Comparison of ENCODE assay signal across 14 cellular contexts in genomic region chr5:135993248-135993893, GRCh38. TPM values are rescaled to one million over a fixed set of nuclear protein-coding genes. Genes with fewer than 3 reads are reported as not detected.
DNase-seq lines count a peak whose midpoint lies in the region; ATAC-seq and TF ChIP-seq lines count a peak whose summit lies in the region.
"Had no signal": no experiment of that assay in that cellular context is flagged by ENCODE, and none has a peak within 500 bp of the region (broad histone marks: within the 10 kb centered on the region; RNA-seq: fewer than 3 reads in every experiment).

No MANE protein-coding gene starts in this region.

- H2AFZ ChIP-seq in SK-N-SH (ENCODE audit: low read depth) = no peak overlapping the region

- TF ChIP-seq RAD21 in SK-N-SH (IDR thresholded peaks at IDR 0.05; ENCODE audit: low read length) = no peak

- no peaks in the 10 kb centered on the region for H3K36me3 Mint-ChIP-seq in T-helper 2 cell treated with Interferon-gamma antibody and Interleukin-4, amounts not matched to agents 5 μg/mL and 100 μg/mL, for 36 hours (ENCODE audit: low read depth)
- H3K36me3 Mint-ChIP-seq in CD8-positive, alpha-beta T cell = no peaks in the 10 kb centered on the region
- H3K36me3 Mint-ChIP-seq: CD8-positive, alpha-beta memory T cell had no signal

- H3K9me3 ChIP-seq in SK-N-SH = peaks cover 4% of the 10 kb centered on the region; the same call in 1 of the 2 replicates
- H3K9me3 ChIP-seq in skeletal muscle satellite cell (replicated peaks; ENCODE audit: low read length) = no peaks in the 10 kb centered on the region
- no peaks in the 10 kb centered on the region for H3K9me3 ChIP-seq in CD8-positive, alpha-beta T cell (ENCODE audit: low read length)

- ATAC-seq in CD8-positive, alpha-beta T cell = no peak
- no peak for ATAC-seq in GM19397 (IDR thresholded peaks at IDR 0.05; ENCODE audit: unreplicated experiment)

- no peak overlapping the region for H3K4me3 Mint-ChIP-seq in T-helper 2 cell treated with Interferon-gamma antibody and Interleukin-4, amounts not matched to agents 5 μg/mL and 100 μg/mL, for 36 hours
- no peak overlapping the region for H3K4me3 Mint-ChIP-seq in CD8-positive, alpha-beta T cell
- H3K4me3 Mint-ChIP-seq: activated T-cell treated with anti-CD3 and anti-CD28 coated beads, Interleukin-2, amount 50 U/mL, for 72 hours; CD8-positive, alpha-beta memory T cell had no signal

- H3K9me2 ChIP-seq in SK-N-SH = no peaks in the 10 kb centered on the region

- H3K4me1 ChIP-seq in SK-N-SH (ENCODE audit: control insufficient read depth in 1 of 2, insufficient read depth in 2 of 2, low read depth in 1 of 2, low read length in 1 of 2) (peaks cover 29 to 39% of the 10 kb centered on the region in 2 experiments), skeletal muscle satellite cell (ENCODE audit: control insufficient read depth, insufficient read depth, low read length) (peaks cover 48% of the 10 kb centered on the region)
- H3K4me1 ChIP-seq in CD8-positive, alpha-beta T cell (ENCODE audit: insufficient read depth, low read length) = no peaks in the 10 kb centered on the region

- H3K4me1 Mint-ChIP-seq in T-helper 2 cell treated with Interferon-gamma antibody and Interleukin-4, amounts not matched to agents 5 μg/mL and 100 μg/mL, for 36 hours (ENCODE audit: low read depth) = no peaks in the 10 kb centered on the region
- no peaks in the 10 kb centered on the region for H3K4me1 Mint-ChIP-seq in CD8-positive, alpha-beta T cell (ENCODE audit: low read depth)
- H3K4me1 Mint-ChIP-seq: CD8-positive, alpha-beta memory T cell had no signal

- H3K4me3 ChIP-seq in SK-N-SH (ENCODE audit: low read depth in 2 of 2, low read length in 1 of 2) (peak overlapping the region in 1 of 2 experiments; percentile 21; a peak in 2 of 4 replicates), skeletal muscle satellite cell (ENCODE audit: low read length) (no peak overlapping the region)
- H3K4me3 ChIP-seq in CD8-positive, alpha-beta T cell (ENCODE audit: low read depth, low read length) = no peak overlapping the region

- H3K36me3 ChIP-seq in SK-N-SH (replicated peaks in 1 of 2; ENCODE audit: control insufficient read depth in 1 of 2, insufficient read depth in 2 of 2, low read length in 1 of 2) (no peaks in the 10 kb centered on the region), skeletal muscle satellite cell (ENCODE audit: insufficient read depth, low read length) (no peaks in the 10 kb centered on the region)
- no peaks in the 10 kb centered on the region for H3K36me3 ChIP-seq in CD8-positive, alpha-beta T cell (ENCODE audit: insufficient read depth, low read length)

- H3K27ac ChIP-seq in SK-N-SH (ENCODE audit: low read depth in 2 of 2, low read length in 1 of 2) = peak overlapping the region; percentile 97 to 98
- H3K27ac ChIP-seq in CD8-positive, alpha-beta T cell (ENCODE audit: low read depth, low read length) = no peak overlapping the region

- no peaks in the 10 kb centered on the region for H3K27me3 ChIP-seq in SK-N-SH (ENCODE audit: insufficient read depth)
- H3K27me3 ChIP-seq in skeletal muscle satellite cell (ENCODE audit: control insufficient read depth, insufficient read depth, low read length) = no peaks in the 10 kb centered on the region
- H3K27me3 ChIP-seq in CD8-positive, alpha-beta T cell (ENCODE audit: insufficient read depth, low read length) = no peaks in the 10 kb centered on the region

- H3K4me2 ChIP-seq in SK-N-SH (peak overlapping the region; percentile 51), skeletal muscle satellite cell (ENCODE audit: low read length) (peak overlapping the region; percentile 42)

- DNase-seq in EH (ENCODE audit: low read depth) (peak; percentile 38), SK-N-SH (no peak), fibroblast of peridontal ligament (ENCODE audit: extremely low read depth) (peak; percentile 85), 8988T (no peak)
- no peak for DNase-seq in T-helper 2 cell treated with Interferon-gamma antibody and Interleukin-4, amounts not matched to agents 5 μg/mL and 100 μg/mL, for 36 hours (ENCODE audit: low spot score)
- DNase-seq in CD8-positive, alpha-beta T cell = no peak
- DNase-seq: activated T-cell treated with anti-CD3 and anti-CD28 coated beads, Interleukin-2, amount 50 U/mL, for 72 hours; CD8-positive, alpha-beta memory T cell; KG1; NCI-H1694 had no signal

- H3F3A ChIP-seq in SK-N-SH (replicated peaks; ENCODE audit: insufficient read depth) = peaks cover 48% of the 10 kb centered on the region

- TF ChIP-seq EP300 in SK-N-SH (IDR thresholded peaks at IDR 0.05; ENCODE audit: borderline replicate concordance in 1 of 2, low read depth in 1 of 2, low read length in 1 of 2) = no peak

- no peaks in the 10 kb centered on the region for H3K9me3 Mint-ChIP-seq in T-helper 2 cell treated with Interferon-gamma antibody and Interleukin-4, amounts not matched to agents 5 μg/mL and 100 μg/mL, for 36 hours
- H3K9me3 Mint-ChIP-seq in CD8-positive, alpha-beta T cell = no peaks in the 10 kb centered on the region

- H3K27ac Mint-ChIP-seq in T-helper 2 cell treated with Interferon-gamma antibody and Interleukin-4, amounts not matched to agents 5 μg/mL and 100 μg/mL, for 36 hours = no peak overlapping the region
- no peak overlapping the region for H3K27ac Mint-ChIP-seq in CD8-positive, alpha-beta T cell
- H3K27ac Mint-ChIP-seq: activated T-cell treated with anti-CD3 and anti-CD28 coated beads, Interleukin-2, amount 50 U/mL, for 72 hours; CD8-positive, alpha-beta memory T cell had no signal

- CTCF ChIA-PET in SK-N-SH (lab: Yijun Ruan, JAX) = interaction anchor here (0.8 to 2.4 kb wide), 4 partner anchors 26 to 89 kb away, joined by 3 to 13 read pairs (median 6); no protein-coding TSS in a partner anchor
- CTCF ChIA-PET in CD8-positive, alpha-beta T cell (lab: Charles Lee) = no interaction called here

- peak overlapping the region; percentile 75 for H3K9ac ChIP-seq in SK-N-SH
- H3K9ac ChIP-seq in skeletal muscle satellite cell (ENCODE audit: low read depth, low read length) = peak overlapping the region; percentile 60

- no peaks in the 10 kb centered on the region for H4K20me1 ChIP-seq in SK-N-SH (ENCODE audit: insufficient read depth)

- H3K27me3 Mint-ChIP-seq in T-helper 2 cell treated with Interferon-gamma antibody and Interleukin-4, amounts not matched to agents 5 μg/mL and 100 μg/mL, for 36 hours (ENCODE audit: low read depth) = peaks cover 5% of the 10 kb centered on the region
- H3K27me3 Mint-ChIP-seq in CD8-positive, alpha-beta T cell (ENCODE audit: low read depth) = peaks cover 19% of the 10 kb centered on the region

- 38% methylated on average over 8 of the region's 8 CpGs for WGBS in SK-N-SH (ENCODE audit: low lambda C conversion rate)

- intact Hi-C loops in CD8-positive, alpha-beta T cell (cut with DNase I, micrococcal nuclease) = no loop called here

- peaks cover 4% of the 10 kb centered on the region; the same call in 1 of the 2 replicates for H3K79me2 ChIP-seq in SK-N-SH (ENCODE audit: insufficient read depth)

- TF ChIP-seq CTCF in SK-N-SH (IDR thresholded peaks at IDR 0.05) = no peak
- TF ChIP-seq CTCF in CD8-positive, alpha-beta T cell (IDR thresholded peaks at IDR 0.05) = no peak

- POLR2A ChIA-PET in SK-N-SH (lab: Yijun Ruan, JAX) = no interaction called here
- POLR2A ChIA-PET in CD8-positive, alpha-beta T cell (lab: Charles Lee) = interaction anchor here (0.9 kb wide), 1 partner anchor 20 kb away, joined by 3 read pairs; no protein-coding TSS in a partner anchor

TF ChIP-seq in SK-N-SH, 30 proteins besides CTCF, POLR2A, EP300 and RAD21:
- no peak for TF ChIP-seq GABPA (IDR thresholded peaks at IDR 0.05; ENCODE audit: low read depth)
- TF ChIP-seq PBX3 (IDR thresholded peaks at IDR 0.05) = 0 out of 2 replicates have a peak, but pooled peaks have one; percentile 25
- TF ChIP-seq TEAD4 (IDR thresholded peaks at IDR 0.05; ENCODE audit: borderline replicate concordance, insufficient read depth) = no peak
- TF ChIP-seq SIN3A (IDR thresholded peaks at IDR 0.05; ENCODE audit: borderline replicate concordance, low read depth, low read length) = no peak
- no peak for TF ChIP-seq NFIC (IDR thresholded peaks at IDR 0.05; ENCODE audit: borderline replicate concordance)
- TF ChIP-seq YY1 (IDR thresholded peaks at IDR 0.05; ENCODE audit: low read depth) = peak; percentile 56; the same call in 1 of the 2 replicates
- no peak for TF ChIP-seq USF1 (IDR thresholded peaks at IDR 0.05; ENCODE audit: borderline replicate concordance, low read depth)
- TF ChIP-seq JUND (IDR thresholded peaks at IDR 0.05) = no peak

RNA-seq across cellular contexts. Expression of gene TGFBI, which starts 35.4 kb away (rescaled TPM):
- 2,247 and 2,678 TPM in 2 replicates for polyA plus RNA-seq in SK-N-SH (2012; rRNA removed)
- polyA plus RNA-seq in SK-N-SH (2012; cell fraction: cytosol; rRNA removed) = 1,829 and 2,247 TPM in 2 replicates
- polyA plus RNA-seq in SK-N-SH (2012; cell fraction: nucleus; rRNA removed) = 2,574 and 3,187 TPM in 2 replicates
- total RNA-seq in skeletal muscle satellite cell (2012; rRNA removed) = 1,248 and 1,783 TPM in 2 replicates
- total RNA-seq in CD8-positive, alpha-beta T cell = 1 to 10 TPM; 1.8 TPM
- total RNA-seq: activated T-cell treated with anti-CD3 and anti-CD28 coated beads, Interleukin-2, amount 50 U/mL, for 72 hours had no signal

RNA-seq across cellular contexts. Expression of gene LECT2, which starts 38.6 kb away (rescaled TPM):
- 0.18 and 0.60 TPM in 2 replicates for polyA plus RNA-seq in SK-N-SH (2012; rRNA removed)
- 0.31 and 0.46 TPM in 2 replicates for polyA plus RNA-seq in SK-N-SH (2012; cell fraction: cytosol; rRNA removed)
- 0.35 and 0.49 TPM in 2 replicates for polyA plus RNA-seq in SK-N-SH (2012; cell fraction: nucleus; rRNA removed)
- not detected in 2 replicates for total RNA-seq in skeletal muscle satellite cell (2012; rRNA removed)
- not detected for total RNA-seq in CD8-positive, alpha-beta T cell
- total RNA-seq: activated T-cell treated with anti-CD3 and anti-CD28 coated beads, Interleukin-2, amount 50 U/mL, for 72 hours; CD8-positive, alpha-beta memory T cell; epithelial cell of proximal tubule had no signal
- polyA plus RNA-seq: CD8-positive, alpha-beta memory T cell; neural cell had no signal

Comparison
In these comparisons a context has a peak if more than half of its experiments do, and no peak if none do; other contexts are left out.
1. DNase-seq: peak in EH (single experiment) and fibroblast of peridontal ligament (single experiment); none in SK-N-SH (single experiment), T-helper 2 cell treated with Interferon-gamma antibody and Interleukin-4, amounts not matched to agents 5 μg/mL and 100 μg/mL, for 36 hours (single experiment), 8988T (single experiment) and CD8-positive, alpha-beta T cell (0 of 7).